ENCODE assay signal across 30 cellular contexts in the genomic region with DNA sequence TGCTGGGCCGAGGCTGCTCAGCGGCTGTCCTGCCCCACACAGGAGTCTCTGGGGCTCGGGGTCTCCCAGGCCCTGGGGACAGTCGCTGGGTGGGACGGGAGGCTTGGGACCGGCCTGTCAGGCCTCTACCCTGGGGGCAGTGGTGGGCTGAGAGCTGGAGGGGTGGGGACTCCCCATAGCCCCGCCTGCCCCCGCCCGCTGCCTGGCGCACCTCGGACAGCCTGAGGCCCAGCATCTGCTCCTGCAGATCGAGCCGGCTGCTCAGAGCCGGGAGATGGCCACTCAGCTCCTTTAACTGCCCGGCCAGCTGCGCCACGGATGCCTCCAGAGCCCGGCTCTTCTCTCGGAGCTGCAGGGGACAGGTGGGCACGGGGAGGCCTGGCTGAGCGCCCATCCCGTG. TPM values are rescaled to one million over a fixed set of nuclear protein-coding genes. Genes with fewer than 3 reads are reported as not detected.
"Had no signal": no experiment of that assay in that cellular context is flagged by ENCODE, and none has a peak within 500 bp of the region (broad histone marks: within the 10 kb centered on the region; RNA-seq: fewer than 3 reads in every experiment).

No MANE protein-coding gene starts in this region.

- H3K4me3 Mint-ChIP-seq: activated B cell treated with CpG ODN at 0.5 μM for 24 hours; activated CD8-positive, alpha-beta memory T cell treated with anti-CD3 and anti-CD28 coated beads, Interleukin-2, amount 10 ng/mL, durations not matched to agents 7 days and 5 days; activated CD8-positive, alpha-beta T cell treated with anti-CD3 and anti-CD28 coated beads, Interleukin-2, amount 10 ng/mL, durations not matched to agents 7 days and 5 days; activated T-cell treated with anti-CD3 and anti-CD28 coated beads, Interleukin-2, amount 50 U/mL, for 72 hours; dendritic cell treated with granulocyte-macrophage colony-stimulating factor and Interleukin-4, amounts not matched to agents 40 ng/mL and 50 ng/mL, for 4 days; endodermal cell; immature natural killer cell; mesothelial cell of epicardium; naive B cell; nephron progenitor cell; T-helper 2 cell treated with Interferon-gamma antibody and Interleukin-4, amounts not matched to agents 5 μg/mL and 100 μg/mL, for 36 hours had no signal

- DNase-seq: activated B cell treated with CpG ODN at 0.5 μM for 24 hours; activated CD8-positive, alpha-beta memory T cell treated with anti-CD3 and anti-CD28 coated beads, Interleukin-2, amount 10 ng/mL, durations not matched to agents 7 days and 5 days; activated CD8-positive, alpha-beta T cell treated with anti-CD3 and anti-CD28 coated beads, Interleukin-2, amount 10 ng/mL, durations not matched to agents 7 days and 5 days; activated naive CD4-positive, alpha-beta T cell; activated T-cell treated with anti-CD3 and anti-CD28 coated beads, Interleukin-2, amount 50 U/mL, for 72 hours; central memory CD4-positive, alpha-beta T cell; endodermal cell; foreskin fibroblast; heart left ventricle; hypothalamus; immature natural killer cell; kidney; left colon; mammary epithelial cell; naive B cell; nephron progenitor cell; spleen; stimulated activated naive CD4-positive, alpha-beta T cell; tibial artery; upper lobe of right lung had no signal

- H3K4me1 Mint-ChIP-seq: activated B cell treated with CpG ODN at 0.5 μM for 24 hours; activated CD8-positive, alpha-beta memory T cell treated with anti-CD3 and anti-CD28 coated beads, Interleukin-2, amount 10 ng/mL, durations not matched to agents 7 days and 5 days; endodermal cell; immature natural killer cell; mesothelial cell of epicardium had no signal

- H3K9me3 Mint-ChIP-seq: activated B cell treated with CpG ODN at 0.5 μM for 24 hours; activated naive CD4-positive, alpha-beta T cell treated with anti-CD3 and anti-CD28 coated beads, Interleukin-2, amount 50 U/mL, for 72 hours; activated T-cell treated with anti-CD3 and anti-CD28 coated beads, Interleukin-2, amount 50 U/mL, for 72 hours; dendritic cell treated with granulocyte-macrophage colony-stimulating factor and Interleukin-4, amounts not matched to agents 40 ng/mL and 50 ng/mL, for 4 days; endodermal cell; immature natural killer cell; mesothelial cell of epicardium; naive B cell; nephron progenitor cell; T-helper 2 cell treated with Interferon-gamma antibody and Interleukin-4, amounts not matched to agents 5 μg/mL and 100 μg/mL, for 36 hours had no signal

- H3K27ac Mint-ChIP-seq: activated B cell treated with CpG ODN at 0.5 μM for 24 hours; activated CD8-positive, alpha-beta memory T cell treated with anti-CD3 and anti-CD28 coated beads, Interleukin-2, amount 10 ng/mL, durations not matched to agents 7 days and 5 days; activated CD8-positive, alpha-beta T cell treated with anti-CD3 and anti-CD28 coated beads, Interleukin-2, amount 10 ng/mL, durations not matched to agents 7 days and 5 days; activated naive CD4-positive, alpha-beta T cell treated with anti-CD3 and anti-CD28 coated beads, Interleukin-2, amount 50 U/mL, for 72 hours; activated T-cell treated with anti-CD3 and anti-CD28 coated beads, Interleukin-2, amount 50 U/mL, for 72 hours; dendritic cell treated with granulocyte-macrophage colony-stimulating factor and Interleukin-4, amounts not matched to agents 40 ng/mL and 50 ng/mL, for 4 days; endodermal cell; immature natural killer cell; mesothelial cell of epicardium; naive B cell; nephron progenitor cell; T-helper 2 cell treated with Interferon-gamma antibody and Interleukin-4, amounts not matched to agents 5 μg/mL and 100 μg/mL, for 36 hours had no signal

- H3K27me3 ChIP-seq: breast epithelium, heart left ventricle, pancreas, right atrium auricular region, suprapubic skin, upper lobe of right lung had no signal

- H3K36me3 ChIP-seq: breast epithelium, heart left ventricle, pancreas, prostate gland, right atrium auricular region, suprapubic skin, upper lobe of right lung had no signal

- H3K27ac ChIP-seq: breast epithelium, heart left ventricle, pancreas, prostate gland, right atrium auricular region, spleen, suprapubic skin, tibial artery, upper lobe of right lung had no signal

- H3K9me3 ChIP-seq: breast epithelium, heart left ventricle, pancreas, prostate gland, right atrium auricular region, spleen, suprapubic skin, tibial artery, upper lobe of right lung had no signal

- H3K4me1 ChIP-seq: breast epithelium, pancreas, prostate gland, right atrium auricular region, suprapubic skin, tibial artery, upper lobe of right lung had no signal

- H3K4me3 ChIP-seq: breast epithelium, heart left ventricle, pancreas, prostate gland, right atrium auricular region, spleen, suprapubic skin, tibial artery, upper lobe of right lung had no signal

- ATAC-seq: activated CD8-positive, alpha-beta memory T cell treated with anti-CD3 and anti-CD28 coated beads, Interleukin-2, amount 10 ng/mL, durations not matched to agents 7 days and 5 days; activated CD8-positive, alpha-beta T cell treated with anti-CD3 and anti-CD28 coated beads, Interleukin-2, amount 10 ng/mL, durations not matched to agents 7 days and 5 days; activated naive CD4-positive, alpha-beta T cell treated with anti-CD3 and anti-CD28 coated beads, Interleukin-2, amount 50 U/mL, for 72 hours; activated T-cell treated with anti-CD3 and anti-CD28 coated beads, Interleukin-2, amount 50 U/mL, for 72 hours; esophagus mucosa; heart left ventricle; left colon; pancreas; upper lobe of right lung had no signal

- H3K36me3 Mint-ChIP-seq: activated CD8-positive, alpha-beta memory T cell treated with anti-CD3 and anti-CD28 coated beads, Interleukin-2, amount 10 ng/mL, durations not matched to agents 7 days and 5 days; activated naive CD4-positive, alpha-beta T cell treated with anti-CD3 and anti-CD28 coated beads, Interleukin-2, amount 50 U/mL, for 72 hours; immature natural killer cell; mesothelial cell of epicardium; naive B cell had no signal

- H3K27me3 Mint-ChIP-seq: activated B cell treated with CpG ODN at 0.5 μM for 24 hours; activated CD8-positive, alpha-beta memory T cell treated with anti-CD3 and anti-CD28 coated beads, Interleukin-2, amount 10 ng/mL, durations not matched to agents 7 days and 5 days; naive B cell had no signal

RNA-seq across cellular contexts. Expression of a gene that starts 6.7 kb away (rescaled TPM):
- total RNA-seq: breast epithelium, esophagus mucosa, kidney, left colon, mesothelial cell of epicardium, right atrium auricular region, upper lobe of right lung had no signal

RNA-seq across cellular contexts. Expression of a gene that starts 6.8 kb away (rescaled TPM):
- total RNA-seq: right atrium auricular region had no signal
